25 cellular contexts compared by ENCODE assay signal in genomic region chr19:39425744-39426143, GRCh38. TPM values are rescaled to one million over a fixed set of nuclear protein-coding genes. Genes with fewer than 3 reads are reported as not detected.
A peak's percentile ranks its signal among the peaks of the same experiment; 100 is the strongest.
DNase-seq lines count a peak whose midpoint lies in the region; ATAC-seq and TF ChIP-seq lines count a peak whose summit lies in the region.
"Had no signal": no experiment of that assay in that cellular context is flagged by ENCODE, and none has a peak within 500 bp of the region (broad histone marks: within the 10 kb centered on the region; RNA-seq: fewer than 3 reads in every experiment).

No MANE protein-coding gene starts in this region.

- DNase-seq in activated T-cell treated with anti-CD3 and anti-CD28 coated beads, Interleukin-2, amount 50 U/mL, for 72 hours, result no peak
- DNase-seq in activated T-cell treated with anti-CD3 and anti-CD28 coated beads for 4 hours (no peak), nephron progenitor cell (no peak), HCEC 1CT (no peak), GM20000 (ENCODE audit: low spot score) (no peak)
- no peak for DNase-seq in effector CD4-positive, alpha-beta T cell
- DNase-seq: activated CD4-positive, alpha-beta T cell treated with anti-CD3 and anti-CD28 coated beads, Interleukin-2, amount 50 U/mL, for 48 hours; activated CD8-positive, alpha-beta memory T cell treated with anti-CD3 and anti-CD28 coated beads, Interleukin-2, amount 50 U/mL, for 4 hours; activated naive CD8-positive, alpha-beta T cell treated with anti-CD3 and anti-CD28 coated beads for 36 hours; anterior cingulate cortex; effector memory CD8-positive, alpha-beta T cell; erythroblast; islet precursor cell; left lung; naive B cell; NCI-H1436; NCI-H2081 treated with DMSO at 0.1 percent for 48 hours; NCI-H526; OCI-M1; stimulated activated CD4-positive, alpha-beta T cell treated with anti-CD3 and anti-CD28 coated beads, Interleukin-4, amount 100 ng/mL, for 4 hours; substantia nigra had no signal

- no peaks in the 10 kb centered on the region for H3K9me3 Mint-ChIP-seq in activated T-cell treated with anti-CD3 and anti-CD28 coated beads, Interleukin-2, amount 50 U/mL, for 72 hours
- H3K9me3 Mint-ChIP-seq in brain (no peaks in the 10 kb centered on the region), nephron progenitor cell (no peaks in the 10 kb centered on the region)
- H3K9me3 Mint-ChIP-seq in stimulated activated memory B cell treated with anti-CD40 and anti-IgM and Interleukin-4, amounts not matched to agents 10 μg/mL and 1 μg/mL and 100 μg/mL, for 72 hours, result no peaks in the 10 kb centered on the region
- H3K9me3 Mint-ChIP-seq: activated naive CD8-positive, alpha-beta T cell treated with anti-CD3 and anti-CD28 coated beads for 36 hours; effector memory CD8-positive, alpha-beta T cell; naive B cell; type B pancreatic cell had no signal

- ATAC-seq in activated T-cell treated with anti-CD3 and anti-CD28 coated beads, Interleukin-2, amount 50 U/mL, for 72 hours (replicated peaks in 1 of 2), result no peak
- no peak for ATAC-seq in stimulated activated memory B cell treated with anti-CD40 and anti-IgM and Interleukin-4, amounts not matched to agents 10 μg/mL and 1 μg/mL and 100 μg/mL, for 72 hours
- ATAC-seq: activated CD4-positive, CD25-positive, alpha-beta regulatory T cell treated with anti-CD3 and anti-CD28 coated beads, Interleukin-2, amount 50 U/mL, for 24 hours; effector memory CD8-positive, alpha-beta T cell; left lung had no signal

- peak overlapping the region; percentile 3 for H3K27ac Mint-ChIP-seq in activated T-cell treated with anti-CD3 and anti-CD28 coated beads, Interleukin-2, amount 50 U/mL, for 72 hours
- peak overlapping the region in 4 of 5 experiments; percentile 2 to 72 (median 48) for H3K27ac Mint-ChIP-seq in brain
- peak overlapping the region; percentile 43 for H3K27ac Mint-ChIP-seq in nephron progenitor cell
- no peak overlapping the region for H3K27ac Mint-ChIP-seq in stimulated activated memory B cell treated with anti-CD40 and anti-IgM and Interleukin-4, amounts not matched to agents 10 μg/mL and 1 μg/mL and 100 μg/mL, for 72 hours
- H3K27ac Mint-ChIP-seq: activated naive CD8-positive, alpha-beta T cell treated with anti-CD3 and anti-CD28 coated beads for 36 hours; type B pancreatic cell had no signal

- no peak overlapping the region for H3K4me3 Mint-ChIP-seq in activated T-cell treated with anti-CD3 and anti-CD28 coated beads, Interleukin-2, amount 50 U/mL, for 72 hours
- H3K4me3 Mint-ChIP-seq in brain (no peak overlapping the region), nephron progenitor cell (no peak overlapping the region)
- no peak overlapping the region for H3K4me3 Mint-ChIP-seq in stimulated activated memory B cell treated with anti-CD40 and anti-IgM and Interleukin-4, amounts not matched to agents 10 μg/mL and 1 μg/mL and 100 μg/mL, for 72 hours
- H3K4me3 Mint-ChIP-seq: activated naive CD8-positive, alpha-beta T cell treated with anti-CD3 and anti-CD28 coated beads for 36 hours; effector memory CD8-positive, alpha-beta T cell; type B pancreatic cell had no signal

- H3K27me3 Mint-ChIP-seq in activated T-cell treated with anti-CD3 and anti-CD28 coated beads, Interleukin-2, amount 50 U/mL, for 72 hours (ENCODE audit: low read depth), result no peaks in the 10 kb centered on the region
- H3K27me3 Mint-ChIP-seq in brain (no peaks in the 10 kb centered on the region), nephron progenitor cell (ENCODE audit: low read depth, poor library complexity) (peaks cover 6% of the 10 kb centered on the region)
- H3K27me3 Mint-ChIP-seq in stimulated activated memory B cell treated with anti-CD40 and anti-IgM and Interleukin-4, amounts not matched to agents 10 μg/mL and 1 μg/mL and 100 μg/mL, for 72 hours, result no peaks in the 10 kb centered on the region
- H3K27me3 Mint-ChIP-seq: activated naive CD8-positive, alpha-beta T cell treated with anti-CD3 and anti-CD28 coated beads for 36 hours; effector memory CD8-positive, alpha-beta T cell; naive B cell; type B pancreatic cell had no signal

- H3K4me1 Mint-ChIP-seq in activated T-cell treated with anti-CD3 and anti-CD28 coated beads, Interleukin-2, amount 50 U/mL, for 72 hours (ENCODE audit: low read depth), result peaks cover 7% of the 10 kb centered on the region
- H3K4me1 Mint-ChIP-seq in brain (peaks cover 19% of the 10 kb centered on the region), nephron progenitor cell (peaks cover 19% of the 10 kb centered on the region)
- H3K4me1 Mint-ChIP-seq in stimulated activated memory B cell treated with anti-CD40 and anti-IgM and Interleukin-4, amounts not matched to agents 10 μg/mL and 1 μg/mL and 100 μg/mL, for 72 hours, result peaks cover 14% of the 10 kb centered on the region

- peaks cover 0 to 7% of the 10 kb centered on the region in 2 donors for H3K36me3 Mint-ChIP-seq in activated T-cell treated with anti-CD3 and anti-CD28 coated beads, Interleukin-2, amount 50 U/mL, for 72 hours (ENCODE audit: insufficient read depth in 2 of 2)
- peaks cover 32% of the 10 kb centered on the region for H3K36me3 Mint-ChIP-seq in brain
- peaks cover 30% of the 10 kb centered on the region for H3K36me3 Mint-ChIP-seq in nephron progenitor cell (ENCODE audit: low read depth)
- H3K36me3 Mint-ChIP-seq in stimulated activated memory B cell treated with anti-CD40 and anti-IgM and Interleukin-4, amounts not matched to agents 10 μg/mL and 1 μg/mL and 100 μg/mL, for 72 hours, result peaks cover 41% of the 10 kb centered on the region
- H3K36me3 Mint-ChIP-seq: naive B cell had no signal

- TF ChIP-seq CTCF in brain (conservative IDR thresholded peaks at IDR 0.05) (no peak), nephron progenitor cell (IDR thresholded peaks at IDR 0.05) (no peak), GM20000 (IDR thresholded peaks at IDR 0.05; ENCODE audit: extremely low read depth, missing control alignments) (no peak)

RNA-seq across cellular contexts. Expression of gene RPS16, which starts 10.0 kb away (rescaled TPM):
- 1,000 to 10,000 TPM; 3,177 to 3,644 TPM for total RNA-seq in activated T-cell treated with anti-CD3 and anti-CD28 coated beads, Interleukin-2, amount 50 U/mL, for 72 hours
- 2,932 TPM for polyA plus RNA-seq in brain (ENCODE audit: insufficient read depth, low read depth, low replicate concordance)

RNA-seq across cellular contexts. Expression of gene PLEKHG2, which starts 13.3 kb away (rescaled TPM):
- 10 to 100 TPM; 86.5 to 92.1 TPM for total RNA-seq in activated T-cell treated with anti-CD3 and anti-CD28 coated beads, Interleukin-2, amount 50 U/mL, for 72 hours
- polyA plus RNA-seq in brain (ENCODE audit: insufficient read depth, low read depth, low replicate concordance), result 28.8 TPM

RNA-seq across cellular contexts. Expression of gene ZFP36, which starts 19.1 kb away (rescaled TPM):
- 100 to 1,000 TPM in 1 of 2 donors, 10 to 100 TPM in 1; 81.4 to 108 TPM for total RNA-seq in activated T-cell treated with anti-CD3 and anti-CD28 coated beads, Interleukin-2, amount 50 U/mL, for 72 hours
- 20.6 TPM for polyA plus RNA-seq in brain (ENCODE audit: insufficient read depth, low read depth, low replicate concordance)

RNA-seq across cellular contexts. Expression of gene SUPT5H, which starts 19.6 kb away (rescaled TPM):
- 100 to 1,000 TPM; 192 to 201 TPM for total RNA-seq in activated T-cell treated with anti-CD3 and anti-CD28 coated beads, Interleukin-2, amount 50 U/mL, for 72 hours
- polyA plus RNA-seq in brain (ENCODE audit: insufficient read depth, low read depth, low replicate concordance), result 142 TPM

RNA-seq across cellular contexts. Expression of gene MED29, which starts 34.6 kb away (rescaled TPM):
- total RNA-seq in activated T-cell treated with anti-CD3 and anti-CD28 coated beads, Interleukin-2, amount 50 U/mL, for 72 hours, result 10 to 100 TPM; 26.4 to 34.3 TPM
- 71.5 TPM for polyA plus RNA-seq in brain (ENCODE audit: insufficient read depth, low read depth, low replicate concordance)
